8 cellular contexts compared by ENCODE assay signal in the genomic region with DNA sequence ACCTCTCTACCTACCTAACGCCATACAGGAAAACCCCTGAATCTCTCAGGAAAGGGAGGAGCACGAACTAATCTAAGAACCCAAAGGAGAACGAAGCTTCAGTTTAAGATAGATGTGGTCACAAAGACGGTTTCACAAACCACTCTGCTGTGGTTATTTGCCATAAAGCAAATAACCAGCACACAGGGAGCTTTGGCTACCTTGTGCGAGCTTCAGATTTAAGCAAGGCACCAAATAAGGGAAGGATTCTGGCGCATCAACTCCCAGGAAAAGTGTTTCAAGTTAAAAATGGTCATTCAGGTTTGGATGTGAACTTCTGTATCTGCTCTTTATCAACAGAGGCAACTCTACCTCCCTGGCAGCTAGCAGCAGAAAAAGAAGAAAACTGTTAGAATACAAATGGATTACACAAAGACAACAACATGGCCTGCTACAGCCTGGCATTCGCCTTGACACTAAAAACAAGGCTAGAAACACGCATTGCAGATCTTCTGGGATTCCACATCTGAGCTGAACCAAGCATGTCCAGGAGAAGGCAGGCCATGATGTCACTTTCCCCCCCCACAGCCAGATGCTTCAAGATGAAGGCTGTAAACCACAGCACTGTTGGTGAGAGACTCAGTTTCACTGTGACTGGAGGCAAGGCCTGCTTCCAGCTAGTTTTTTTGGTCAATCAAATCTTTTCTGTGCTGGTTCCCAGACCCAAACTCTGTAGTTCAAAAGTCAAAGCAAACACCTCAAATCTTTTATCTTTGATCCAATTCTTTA. TPM values are rescaled to one million over a fixed set of nuclear protein-coding genes. Genes with fewer than 3 reads are reported as not detected.
DNase-seq lines count a peak whose midpoint lies in the region; ATAC-seq and TF ChIP-seq lines count a peak whose summit lies in the region.

No MANE protein-coding gene starts in this region.

- peaks cover 0 to 3% of the 10 kb centered on the region in 2 donors for H3K4me1 ChIP-seq in mucosa of rectum (ENCODE audit: control insufficient read depth in 2 of 2, insufficient read depth in 2 of 2, low read length in 2 of 2)
- no peaks in the 10 kb centered on the region for H3K4me1 ChIP-seq in prostate gland (replicated peaks)
- peaks cover 21% of the 10 kb centered on the region for H3K4me1 ChIP-seq in psoas muscle

- peak overlapping the region; percentile 33 to 44 for H3K9ac ChIP-seq in mucosa of rectum (ENCODE audit: low read depth in 1 of 2, low read length in 2 of 2)

- DNase-seq in activated T-cell treated with anti-CD3 and anti-CD28 coated beads for 1 hour (ENCODE audit: low read depth), result peak; percentile 22
- DNase-seq in prostate gland (ENCODE audit: low spot score), result no peak
- DNase-seq in GOT3 (lab: John Stamatoyannopoulos, UW), result no peak
- DNase-seq in NCI-H187 (lab: John Stamatoyannopoulos, UW), result no peak
- no peak for DNase-seq in psoas muscle

- no peaks in the 10 kb centered on the region for H3K9me3 ChIP-seq in mucosa of rectum (ENCODE audit: control insufficient read depth in 2 of 2, low read length in 2 of 2)
- H3K9me3 ChIP-seq in prostate gland, result no peaks in the 10 kb centered on the region
- no peaks in the 10 kb centered on the region for H3K9me3 ChIP-seq in psoas muscle

- H3K4me3 ChIP-seq in mucosa of rectum (ENCODE audit: low read length in 2 of 2) (no peak overlapping the region), prostate gland (no peak overlapping the region), psoas muscle (no peak overlapping the region)

- intact Hi-C loops in prostate gland (cut with DNase I), result no loop called here
- intact Hi-C loops in psoas muscle (cut with DNase I), result no loop called here

- H3K27me3 ChIP-seq in mucosa of rectum (ENCODE audit: control insufficient read depth in 2 of 2, insufficient read depth in 2 of 2, low read length in 2 of 2), result no peaks in the 10 kb centered on the region
- H3K27me3 ChIP-seq in prostate gland (replicated peaks; ENCODE audit: insufficient read depth), result no peaks in the 10 kb centered on the region
- H3K27me3 ChIP-seq in psoas muscle (ENCODE audit: insufficient read depth in 3 of 3, low read length in 2 of 3), result no peaks in the 10 kb centered on the region

- TF ChIP-seq POLR2A in GM19099 (IDR thresholded peaks at IDR 0.05; ENCODE audit: extremely low read depth, insufficient read length, low read depth) (peak; percentile 44), prostate gland (IDR thresholded peaks at IDR 0.05) (no peak)

- WGBS in prostate gland, result 79% methylated on average over 8 of the region's 8 CpGs
- 80 to 90% (median 80%) methylated on average over 8 of the region's 8 CpGs for WGBS in psoas muscle, 3 donors

- H3K36me3 ChIP-seq in mucosa of rectum (ENCODE audit: control insufficient read depth in 2 of 2, insufficient read depth in 2 of 2, low read length in 2 of 2) (peaks cover 5 to 8% of the 10 kb centered on the region in 2 donors), prostate gland (no peaks in the 10 kb centered on the region), psoas muscle (ENCODE audit: insufficient read depth in 1 of 2, low read depth in 1 of 2) (peaks cover 3 to 4% of the 10 kb centered on the region in 2 donors)

- ATAC-seq in HG03439 (IDR thresholded peaks at IDR 0.05; ENCODE audit: unreplicated experiment) (peak; percentile 68), psoas muscle (no peak)

- H3K27ac ChIP-seq in mucosa of rectum (ENCODE audit: low read depth in 2 of 2, low read length in 2 of 2) (peak overlapping the region; percentile 29 to 42), prostate gland (no peak overlapping the region), psoas muscle (no peak overlapping the region)

- TF ChIP-seq CTCF in prostate gland (IDR thresholded peaks at IDR 0.05) (no peak), psoas muscle (IDR thresholded peaks at IDR 0.05) (no peak)

RNA-seq across cellular contexts. Expression of a gene that starts 43.6 kb away (rescaled TPM):
- total RNA-seq in prostate gland (10 to 100 TPM; 23.8 to 56.0 TPM), psoas muscle (10 to 100 TPM; 16.3 to 24.1 (median 19.7) TPM)
- polyA plus RNA-seq in psoas muscle, result 10 to 100 TPM in 2 of 3 donors, 1 to 10 TPM in 1; 9.4 to 14.3 (median 11.6) TPM

RNA-seq across cellular contexts. Expression of a gene that starts 43.8 kb away (rescaled TPM):
- total RNA-seq in prostate gland, result 10 to 100 TPM; 10.8 to 27.5 TPM
- total RNA-seq in psoas muscle, result 1 to 10 TPM; 3.9 to 9.1 (median 5.4) TPM
- 1 to 10 TPM; 2.2 to 9.6 (median 3.0) TPM for polyA plus RNA-seq in psoas muscle

Comparison
In these comparisons a context has a peak if more than half of its experiments do, and no peak if none do; other contexts are left out.
1. H3K27ac ChIP-seq: peak in mucosa of rectum (2 of 2); none in prostate gland (0 of 2) and psoas muscle (single experiment).